Comparison of ENCODE assay signal across 1 cellular context in the genomic region with DNA sequence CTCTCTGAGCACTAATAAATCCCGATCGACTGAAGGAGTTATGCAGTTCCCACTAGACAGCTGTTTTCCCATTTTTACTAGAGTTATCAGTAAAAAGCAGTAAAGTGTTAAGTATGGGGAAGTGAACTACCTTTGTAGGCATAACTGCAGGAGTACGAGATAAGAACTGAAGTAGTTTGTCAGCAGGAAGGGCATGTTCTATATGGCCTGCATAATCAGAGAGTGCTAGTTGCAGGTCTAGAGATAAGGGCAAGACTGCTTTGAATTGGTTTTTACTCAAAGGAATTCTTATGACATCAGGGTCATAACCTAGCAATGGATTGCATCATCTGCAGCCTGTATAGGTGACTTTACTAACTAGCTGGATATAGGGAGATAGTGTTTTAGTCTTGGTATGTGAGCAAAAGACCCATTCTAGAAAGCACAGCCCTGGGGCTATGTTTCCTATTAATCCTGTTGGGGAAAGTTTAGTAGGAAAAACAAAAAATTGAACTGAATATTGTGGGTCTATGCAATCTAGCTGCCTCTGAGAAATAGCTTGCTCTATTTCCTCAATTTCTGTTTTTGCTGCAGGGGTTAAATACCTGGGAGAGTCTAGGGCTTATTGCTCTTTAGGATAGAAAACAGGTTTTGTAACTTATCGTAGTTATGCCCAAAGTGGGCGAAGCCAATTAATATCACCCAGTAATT.
TF ChIP-seq lines count a peak whose summit lies in the region.

No MANE protein-coding gene starts in this region.

TF ChIP-seq in K562, 482 proteins besides CTCF, POLR2A, EP300 and RAD21 (continued from another document and continues in another):
- TF ChIP-seq PRDM10 (IDR thresholded peaks at IDR 0.05; ENCODE audit: partially characterized antibody): no peak
- peak; percentile 40; the same call in 1 of the 2 replicates for TF ChIP-seq ZNF324 (CRISPR knock-in tag; IDR thresholded peaks at IDR 0.05)
- no peak for TF ChIP-seq ZBTB2 (IDR thresholded peaks at IDR 0.05)
- TF ChIP-seq MECOM (CRISPR knock-in tag; IDR thresholded peaks at IDR 0.05): no peak
- no peak for TF ChIP-seq RAD51 (IDR thresholded peaks at IDR 0.05; ENCODE audit: borderline replicate concordance, low read depth)
- TF ChIP-seq HNRNPH1 (optimal IDR thresholded peaks at IDR 0.05; ENCODE audit: low read depth, low read length): no peak
- no peak for TF ChIP-seq ZNF655 (CRISPR knock-in tag; IDR thresholded peaks at IDR 0.05)
- TF ChIP-seq MCM3 (IDR thresholded peaks at IDR 0.05): no peak
- TF ChIP-seq, protein P1, sequence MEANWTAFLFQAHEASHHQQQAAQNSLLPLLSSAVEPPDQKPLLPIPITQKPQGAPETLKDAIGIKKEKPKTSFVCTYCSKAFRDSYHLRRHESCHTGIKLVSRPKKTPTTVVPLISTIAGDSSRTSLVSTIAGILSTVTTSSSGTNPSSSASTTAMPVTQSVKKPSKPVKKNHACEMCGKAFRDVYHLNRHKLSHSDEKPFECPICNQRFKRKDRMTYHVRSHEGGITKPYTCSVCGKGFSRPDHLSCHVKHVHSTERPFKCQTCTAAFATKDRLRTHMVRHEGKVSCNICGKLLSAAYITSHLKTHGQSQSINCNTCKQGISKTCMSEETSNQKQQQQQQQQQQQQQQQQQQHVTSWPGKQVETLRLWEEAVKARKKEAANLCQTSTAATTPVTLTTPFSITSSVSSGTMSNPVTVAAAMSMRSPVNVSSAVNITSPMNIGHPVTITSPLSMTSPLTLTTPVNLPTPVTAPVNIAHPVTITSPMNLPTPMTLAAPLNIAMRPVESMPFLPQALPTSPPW (CRISPR knock-in tag; IDR thresholded peaks at IDR 0.05): peak; percentile 50
- TF ChIP-seq ZNF263 (CRISPR knock-in tag; IDR thresholded peaks at IDR 0.05; ENCODE audit: borderline replicate concordance): no peak; the same call in 1 of the 2 replicates
- TF ChIP-seq NFRKB (IDR thresholded peaks at IDR 0.05; ENCODE audit: low read depth): no peak
- TF ChIP-seq ZNF395 (CRISPR knock-in tag; IDR thresholded peaks at IDR 0.05): peak; percentile 82
- peak; percentile 97 for TF ChIP-seq BRD9 (IDR thresholded peaks at IDR 0.05; ENCODE audit: low read depth, partially characterized antibody)
- TF ChIP-seq TAL1 (IDR thresholded peaks at IDR 0.05): peak; percentile 98
- TF ChIP-seq, protein P2, sequence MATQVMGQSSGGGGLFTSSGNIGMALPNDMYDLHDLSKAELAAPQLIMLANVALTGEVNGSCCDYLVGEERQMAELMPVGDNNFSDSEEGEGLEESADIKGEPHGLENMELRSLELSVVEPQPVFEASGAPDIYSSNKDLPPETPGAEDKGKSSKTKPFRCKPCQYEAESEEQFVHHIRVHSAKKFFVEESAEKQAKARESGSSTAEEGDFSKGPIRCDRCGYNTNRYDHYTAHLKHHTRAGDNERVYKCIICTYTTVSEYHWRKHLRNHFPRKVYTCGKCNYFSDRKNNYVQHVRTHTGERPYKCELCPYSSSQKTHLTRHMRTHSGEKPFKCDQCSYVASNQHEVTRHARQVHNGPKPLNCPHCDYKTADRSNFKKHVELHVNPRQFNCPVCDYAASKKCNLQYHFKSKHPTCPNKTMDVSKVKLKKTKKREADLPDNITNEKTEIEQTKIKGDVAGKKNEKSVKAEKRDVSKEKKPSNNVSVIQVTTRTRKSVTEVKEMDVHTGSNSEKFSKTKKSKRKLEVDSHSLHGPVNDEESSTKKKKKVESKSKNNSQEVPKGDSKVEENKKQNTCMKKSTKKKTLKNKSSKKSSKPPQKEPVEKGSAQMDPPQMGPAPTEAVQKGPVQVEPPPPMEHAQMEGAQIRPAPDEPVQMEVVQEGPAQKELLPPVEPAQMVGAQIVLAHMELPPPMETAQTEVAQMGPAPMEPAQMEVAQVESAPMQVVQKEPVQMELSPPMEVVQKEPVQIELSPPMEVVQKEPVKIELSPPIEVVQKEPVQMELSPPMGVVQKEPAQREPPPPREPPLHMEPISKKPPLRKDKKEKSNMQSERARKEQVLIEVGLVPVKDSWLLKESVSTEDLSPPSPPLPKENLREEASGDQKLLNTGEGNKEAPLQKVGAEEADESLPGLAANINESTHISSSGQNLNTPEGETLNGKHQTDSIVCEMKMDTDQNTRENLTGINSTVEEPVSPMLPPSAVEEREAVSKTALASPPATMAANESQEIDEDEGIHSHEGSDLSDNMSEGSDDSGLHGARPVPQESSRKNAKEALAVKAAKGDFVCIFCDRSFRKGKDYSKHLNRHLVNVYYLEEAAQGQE (CRISPR knock-in tag; IDR thresholded peaks at IDR 0.05; ENCODE audit: low read depth): no peak
- peak in 1 of 2 experiments; percentile 52; a peak in 2 of 4 replicates for TF ChIP-seq FOXA3 (CRISPR knock-in tag; conservative IDR thresholded peaks at IDR 0.05 in 1 of 2, IDR thresholded peaks at IDR 0.05 in 1 of 2)
- no peak for TF ChIP-seq RFX7 (CRISPR knock-in tag; IDR thresholded peaks at IDR 0.05)
- TF ChIP-seq NBN (IDR thresholded peaks at IDR 0.05; ENCODE audit: low read depth): peak; percentile 98
- TF ChIP-seq TAF15 (IDR thresholded peaks at IDR 0.05; ENCODE audit: low read depth, low read length): no peak
- TF ChIP-seq, protein P3, sequence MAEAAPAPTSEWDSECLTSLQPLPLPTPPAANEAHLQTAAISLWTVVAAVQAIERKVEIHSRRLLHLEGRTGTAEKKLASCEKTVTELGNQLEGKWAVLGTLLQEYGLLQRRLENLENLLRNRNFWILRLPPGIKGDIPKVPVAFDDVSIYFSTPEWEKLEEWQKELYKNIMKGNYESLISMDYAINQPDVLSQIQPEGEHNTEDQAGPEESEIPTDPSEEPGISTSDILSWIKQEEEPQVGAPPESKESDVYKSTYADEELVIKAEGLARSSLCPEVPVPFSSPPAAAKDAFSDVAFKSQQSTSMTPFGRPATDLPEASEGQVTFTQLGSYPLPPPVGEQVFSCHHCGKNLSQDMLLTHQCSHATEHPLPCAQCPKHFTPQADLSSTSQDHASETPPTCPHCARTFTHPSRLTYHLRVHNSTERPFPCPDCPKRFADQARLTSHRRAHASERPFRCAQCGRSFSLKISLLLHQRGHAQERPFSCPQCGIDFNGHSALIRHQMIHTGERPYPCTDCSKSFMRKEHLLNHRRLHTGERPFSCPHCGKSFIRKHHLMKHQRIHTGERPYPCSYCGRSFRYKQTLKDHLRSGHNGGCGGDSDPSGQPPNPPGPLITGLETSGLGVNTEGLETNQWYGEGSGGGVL (CRISPR knock-in tag; IDR thresholded peaks at IDR 0.05): no peak
- TF ChIP-seq CBFA2T2 (conservative IDR thresholded peaks at IDR 0.05): peak; percentile 98
- peak; percentile 98 to 99 for TF ChIP-seq KDM1A (IDR thresholded peaks at IDR 0.05)
- no peak for TF ChIP-seq ZNF3 (CRISPR knock-in tag; IDR thresholded peaks at IDR 0.05)
- TF ChIP-seq HNRNPUL1 (IDR thresholded peaks at IDR 0.05; ENCODE audit: low read length): no peak
- no peak for TF ChIP-seq TAF7 (tag; IDR thresholded peaks at IDR 0.05)
- peak; percentile 72; the same call in 1 of the 2 replicates for TF ChIP-seq NFE2 (IDR thresholded peaks at IDR 0.05; ENCODE audit: low read depth)
- no peak for TF ChIP-seq U2AF2 (optimal IDR thresholded peaks at IDR 0.05; ENCODE audit: low read depth, low read length)
- no peak for TF ChIP-seq IRF2 (CRISPR knock-in tag; IDR thresholded peaks at IDR 0.05)
- TF ChIP-seq, protein P4, sequence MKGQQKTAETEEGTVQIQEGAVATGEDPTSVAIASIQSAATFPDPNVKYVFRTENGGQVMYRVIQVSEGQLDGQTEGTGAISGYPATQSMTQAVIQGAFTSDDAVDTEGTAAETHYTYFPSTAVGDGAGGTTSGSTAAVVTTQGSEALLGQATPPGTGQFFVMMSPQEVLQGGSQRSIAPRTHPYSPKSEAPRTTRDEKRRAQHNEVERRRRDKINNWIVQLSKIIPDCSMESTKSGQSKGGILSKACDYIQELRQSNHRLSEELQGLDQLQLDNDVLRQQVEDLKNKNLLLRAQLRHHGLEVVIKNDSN (CRISPR knock-in tag; IDR thresholded peaks at IDR 0.05): no peak
- TF ChIP-seq JUND (IDR thresholded peaks at IDR 0.05; ENCODE audit: borderline replicate concordance, low read depth, low read length): peak; percentile 91
- TF ChIP-seq JUND (tag; IDR thresholded peaks at IDR 0.05; ENCODE audit: borderline replicate concordance, low read depth, low read length): peak; percentile 89
- TF ChIP-seq CHCHD3 (CRISPR knock-in tag; IDR thresholded peaks at IDR 0.05): no peak
- peak; percentile 82; the same call in 1 of the 2 replicates for TF ChIP-seq SMAD3 (CRISPR knock-in tag; conservative IDR thresholded peaks at IDR 0.05)
- no peak for TF ChIP-seq POLR3G (IDR thresholded peaks at IDR 0.05; ENCODE audit: extremely low read depth, insufficient read length, insufficient replicate concordance)
- TF ChIP-seq KLF16 (IDR thresholded peaks at IDR 0.05): peak; percentile 98
- TF ChIP-seq, protein P5, sequence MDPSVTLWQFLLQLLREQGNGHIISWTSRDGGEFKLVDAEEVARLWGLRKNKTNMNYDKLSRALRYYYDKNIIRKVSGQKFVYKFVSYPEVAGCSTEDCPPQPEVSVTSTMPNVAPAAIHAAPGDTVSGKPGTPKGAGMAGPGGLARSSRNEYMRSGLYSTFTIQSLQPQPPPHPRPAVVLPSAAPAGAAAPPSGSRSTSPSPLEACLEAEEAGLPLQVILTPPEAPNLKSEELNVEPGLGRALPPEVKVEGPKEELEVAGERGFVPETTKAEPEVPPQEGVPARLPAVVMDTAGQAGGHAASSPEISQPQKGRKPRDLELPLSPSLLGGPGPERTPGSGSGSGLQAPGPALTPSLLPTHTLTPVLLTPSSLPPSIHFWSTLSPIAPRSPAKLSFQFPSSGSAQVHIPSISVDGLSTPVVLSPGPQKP (CRISPR knock-in tag; IDR thresholded peaks at IDR 0.05): no peak
- no peak for TF ChIP-seq ZBTB26 (CRISPR knock-in tag; IDR thresholded peaks at IDR 0.05)
- no peak for TF ChIP-seq YBX1 (IDR thresholded peaks at IDR 0.05)
- no peak for TF ChIP-seq ZZZ3 (IDR thresholded peaks at IDR 0.05)
- peak; percentile 99 to 100 for TF ChIP-seq TRIM24 (IDR thresholded peaks at IDR 0.05)
- no peak for TF ChIP-seq SIRT6 (IDR thresholded peaks at IDR 0.05; ENCODE audit: low read depth, low read length)
- no peak for TF ChIP-seq ESRRB (CRISPR knock-in tag; IDR thresholded peaks at IDR 0.05; ENCODE audit: borderline replicate concordance)
- TF ChIP-seq MXI1 (IDR thresholded peaks at IDR 0.05; ENCODE audit: low read depth, low read length): no peak
- TF ChIP-seq SNAPC5 (CRISPR knock-in tag; IDR thresholded peaks at IDR 0.05): no peak
